9 cellular contexts compared by ENCODE assay signal in genomic region chr7:2802504-2803341, GRCh38. TPM values are rescaled to one million over a fixed set of nuclear protein-coding genes. Genes with fewer than 3 reads are reported as not detected.
DNase-seq lines count a peak whose midpoint lies in the region; ATAC-seq and TF ChIP-seq lines count a peak whose summit lies in the region.
"Had no signal": no experiment of that assay in that cellular context is flagged by ENCODE, and none has a peak within 500 bp of the region (broad histone marks: within the 10 kb centered on the region; RNA-seq: fewer than 3 reads in every experiment).

No MANE protein-coding gene starts in this region.

- peaks cover 52% of the 10 kb centered on the region for H3K4me1 ChIP-seq in HUES48 (ENCODE audit: control insufficient read depth, insufficient read depth, low read length)
- peaks cover 86% of the 10 kb centered on the region for H3K4me1 ChIP-seq in left ventricle myocardium inferior
- H3K4me1 ChIP-seq in stomach, result peaks cover 0 to 45% (median 27%) of the 10 kb centered on the region in 4 donors

- intact Hi-C loops in left ventricle myocardium inferior (cut with micrococcal nuclease), result no loop called here
- intact Hi-C loops in stomach (cut with DNase I; ENCODE audit: low total_unique reads), result no loop called here
- intact Hi-C loops in activated CD4-positive, alpha-beta T cell treated with anti-CD3 and anti-CD28 coated beads for 36 hours (cut with DNase I, micrococcal nuclease), result no loop called here

- H3K9me3 Mint-ChIP-seq in natural killer cell treated with Interleukin-12 subunit alpha and Interleukin-12 subunit beta and Interleukin-15 and Interleukin-18, amount 100 ng/mL, for 72 hours, result no peaks in the 10 kb centered on the region
- H3K9me3 Mint-ChIP-seq in immature natural killer cell, result no peaks in the 10 kb centered on the region
- no peaks in the 10 kb centered on the region for H3K9me3 Mint-ChIP-seq in activated CD4-positive, alpha-beta T cell treated with anti-CD3 and anti-CD28 coated beads for 36 hours (ENCODE audit: low read depth)

- H3K36me3 ChIP-seq in HUES48 (ENCODE audit: control insufficient read depth, insufficient read depth, low read length) (no peaks in the 10 kb centered on the region), left ventricle myocardium inferior (no peaks in the 10 kb centered on the region), stomach (no peaks in the 10 kb centered on the region)

- H3K9ac ChIP-seq in HUES48 (ENCODE audit: low read depth, low read length), result 0 out of 2 replicates have a peak overlapping the region, but pooled peaks have one; percentile 3

- H3K4me3 ChIP-seq in HUES48 (ENCODE audit: low read depth, low read length) (no peak overlapping the region), left ventricle myocardium inferior (peak overlapping the region; percentile 43), stomach (no peak overlapping the region)

- no peak for TF ChIP-seq EP300 in stomach (IDR thresholded peaks at IDR 0.05)

- peaks cover 0 to 2% of the 10 kb centered on the region in 2 donors for H3K27me3 Mint-ChIP-seq in natural killer cell treated with Interleukin-12 subunit alpha and Interleukin-12 subunit beta and Interleukin-15 and Interleukin-18, amount 100 ng/mL, for 72 hours
- H3K27me3 Mint-ChIP-seq in immature natural killer cell (ENCODE audit: low read depth in 3 of 3), result peaks cover 0 to 7% (median 2%) of the 10 kb centered on the region in 3 donors
- H3K27me3 Mint-ChIP-seq in activated CD4-positive, alpha-beta T cell treated with anti-CD3 and anti-CD28 coated beads for 36 hours, result no peaks in the 10 kb centered on the region

- CTCF ChIA-PET in activated CD4-positive, alpha-beta T cell treated with anti-CD3 and anti-CD28 coated beads for 36 hours (lab: Charles Lee), result interaction anchor here (0.7 to 1.4 kb wide), 3 partner anchors 11 to 92 kb away, joined by 3 to 5 read pairs (median 3); no protein-coding TSS in a partner anchor

- POLR2A ChIA-PET in activated CD4-positive, alpha-beta T cell treated with anti-CD3 and anti-CD28 coated beads for 36 hours (lab: Charles Lee), result no interaction called here

- no peak for ATAC-seq in natural killer cell treated with Interleukin-12 subunit alpha and Interleukin-12 subunit beta and Interleukin-15 and Interleukin-18, amount 100 ng/mL, for 72 hours
- no peak for ATAC-seq in activated CD4-positive, alpha-beta T cell treated with anti-CD3 and anti-CD28 coated beads for 36 hours

- DNase-seq in SW 1271 (lab: John Stamatoyannopoulos, UW), result peak; percentile 27 to 58
- DNase-seq in left ventricle myocardium inferior, result peak; percentile 55
- DNase-seq in stomach, result no peak
- DNase-seq in activated T-cell treated with anti-CD3 and anti-CD28 coated beads for 4 hours, result no peak
- no peak for DNase-seq in natural killer cell treated with Interleukin-12 subunit alpha and Interleukin-12 subunit beta and Interleukin-15 and Interleukin-18, amount 100 ng/mL, for 72 hours (ENCODE audit: low spot score)
- no peak for DNase-seq in immature natural killer cell
- no peak for DNase-seq in activated CD4-positive, alpha-beta T cell treated with anti-CD3 and anti-CD28 coated beads for 36 hours
- DNase-seq: stimulated activated naive CD4-positive, alpha-beta T cell had no signal

- no peak for TF ChIP-seq CTCF in left ventricle myocardium inferior (IDR thresholded peaks at IDR 0.05; ENCODE audit: borderline replicate concordance)
- no peak for TF ChIP-seq CTCF in stomach (IDR thresholded peaks at IDR 0.05)

- no peak for TF ChIP-seq POLR2A in stomach (IDR thresholded peaks at IDR 0.05)

- H3K27ac ChIP-seq in HUES48 (ENCODE audit: low read depth, low read length) (peak overlapping the region; percentile 75), left ventricle myocardium inferior (replicated peaks) (peak overlapping the region; percentile 86), stomach (peak overlapping the region; percentile 39 to 66 (median 47))

- no peak overlapping the region for H3K4me3 Mint-ChIP-seq in natural killer cell treated with Interleukin-12 subunit alpha and Interleukin-12 subunit beta and Interleukin-15 and Interleukin-18, amount 100 ng/mL, for 72 hours
- H3K4me3 Mint-ChIP-seq in immature natural killer cell, result no peak overlapping the region
- no peak overlapping the region for H3K4me3 Mint-ChIP-seq in activated CD4-positive, alpha-beta T cell treated with anti-CD3 and anti-CD28 coated beads for 36 hours

- H3K9me3 ChIP-seq in HUES48 (ENCODE audit: control insufficient read depth, insufficient read depth, low read length) (no peaks in the 10 kb centered on the region), left ventricle myocardium inferior (replicated peaks) (no peaks in the 10 kb centered on the region), stomach (no peaks in the 10 kb centered on the region)

- H3K27me3 ChIP-seq in HUES48 (ENCODE audit: control insufficient read depth, insufficient read depth, low read length), result no peaks in the 10 kb centered on the region
- H3K27me3 ChIP-seq in left ventricle myocardium inferior (ENCODE audit: low read depth), result no peaks in the 10 kb centered on the region
- no peaks in the 10 kb centered on the region for H3K27me3 ChIP-seq in stomach

- WGBS in stomach, 5 donors, result 49 to 67% (median 63%) methylated on average over 28 of the region's 28 CpGs

- H3K4me1 Mint-ChIP-seq in natural killer cell treated with Interleukin-12 subunit alpha and Interleukin-12 subunit beta and Interleukin-15 and Interleukin-18, amount 100 ng/mL, for 72 hours (ENCODE audit: low read depth in 2 of 2), result peaks cover 12 to 29% of the 10 kb centered on the region in 2 donors
- H3K4me1 Mint-ChIP-seq in immature natural killer cell, result peaks cover 9 to 39% of the 10 kb centered on the region in 2 donors
- peaks cover 43% of the 10 kb centered on the region for H3K4me1 Mint-ChIP-seq in activated CD4-positive, alpha-beta T cell treated with anti-CD3 and anti-CD28 coated beads for 36 hours

- H3K27ac Mint-ChIP-seq in natural killer cell treated with Interleukin-12 subunit alpha and Interleukin-12 subunit beta and Interleukin-15 and Interleukin-18, amount 100 ng/mL, for 72 hours, result no peak overlapping the region
- H3K27ac Mint-ChIP-seq in immature natural killer cell, result no peak overlapping the region
- H3K27ac Mint-ChIP-seq in activated CD4-positive, alpha-beta T cell treated with anti-CD3 and anti-CD28 coated beads for 36 hours, result no peak overlapping the region

- H3K36me3 Mint-ChIP-seq in natural killer cell treated with Interleukin-12 subunit alpha and Interleukin-12 subunit beta and Interleukin-15 and Interleukin-18, amount 100 ng/mL, for 72 hours, result no peaks in the 10 kb centered on the region
- H3K36me3 Mint-ChIP-seq in immature natural killer cell, result peaks cover 0 to 6% (median 0%) of the 10 kb centered on the region in 3 donors
- H3K36me3 Mint-ChIP-seq in activated CD4-positive, alpha-beta T cell treated with anti-CD3 and anti-CD28 coated beads for 36 hours (ENCODE audit: low read depth), result no peaks in the 10 kb centered on the region

RNA-seq across cellular contexts. Expression of gene GNA12, which starts 41.4 kb away (rescaled TPM):
- 43.0 TPM for total RNA-seq in left ventricle myocardium inferior
- total RNA-seq in stomach, result 10 to 100 TPM in 4 of 5 donors, 1 to 10 TPM in 1; 2.0 to 54.6 (median 28.6) TPM
- polyA plus RNA-seq in stomach, result 10 to 100 TPM in 2 of 3 donors, 1 to 10 TPM in 1; 6.0 to 24.7 (median 19.4) TPM
- total RNA-seq in natural killer cell treated with Interleukin-12 subunit alpha and Interleukin-12 subunit beta and Interleukin-15 and Interleukin-18, amount 100 ng/mL, for 72 hours, result 10 to 100 TPM; 15.5 to 27.1 TPM
- 1 to 10 TPM; 4.7 to 6.1 (median 4.8) TPM for polyA plus RNA-seq in immature natural killer cell
- total RNA-seq in activated CD4-positive, alpha-beta T cell treated with anti-CD3 and anti-CD28 coated beads for 36 hours, result 10 to 100 TPM; 19.5 to 22.6 TPM

Comparison
In these comparisons a context has a peak if more than half of its experiments do, and no peak if none do; other contexts are left out.
1. DNase-seq: peak in SW 1271 (2 of 2) and left ventricle myocardium inferior (single experiment); none in stomach (single experiment), activated T-cell treated with anti-CD3 and anti-CD28 coated beads for 4 hours (single experiment), natural killer cell treated with Interleukin-12 subunit alpha and Interleukin-12 subunit beta and Interleukin-15 and Interleukin-18, amount 100 ng/mL, for 72 hours (single experiment), immature natural killer cell (0 of 3) and activated CD4-positive, alpha-beta T cell treated with anti-CD3 and anti-CD28 coated beads for 36 hours (single experiment).
2. Peak in every context shown above with its lines, with median percentiles within 50 percentile points of each other: H3K27ac ChIP-seq.